In the genomic region with DNA sequence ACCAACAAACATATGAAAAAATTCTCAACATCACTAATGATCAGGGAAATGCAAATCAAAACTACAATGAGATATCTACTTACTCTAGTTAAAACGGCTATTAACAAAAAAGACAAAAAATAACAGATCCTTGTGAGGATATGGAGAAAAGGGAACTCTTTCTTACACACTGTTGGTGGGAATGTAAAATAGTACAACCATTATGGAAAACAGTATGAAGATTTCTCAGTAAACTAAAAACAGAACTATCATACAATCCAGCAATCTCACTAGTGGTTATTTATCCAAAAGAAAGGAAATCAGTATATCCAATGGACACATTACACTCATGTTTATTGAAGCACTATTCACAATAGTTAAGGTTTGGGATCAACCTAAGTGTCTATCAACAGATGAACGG, we compare ENCODE assay signal across 32 cellular contexts. TPM values are rescaled to one million over a fixed set of nuclear protein-coding genes. Genes with fewer than 3 reads are reported as not detected.
"Had no signal": no experiment of that assay in that cellular context is flagged by ENCODE, and none has a peak within 500 bp of the region (broad histone marks: within the 10 kb centered on the region; RNA-seq: fewer than 3 reads in every experiment).

No MANE protein-coding gene starts in this region.

- FAIRE-seq: urothelium cell line had no signal

- H3K9me3 ChIP-seq: suprapubic skin, testis, thoracic aorta, thyroid gland, transverse colon, upper lobe of left lung, upper lobe of right lung, uterus, vagina had no signal

- H3K4me3 ChIP-seq: stomach, suprapubic skin, testis, thoracic aorta, thyroid gland, tibial artery, tibial nerve, transverse colon, upper lobe of left lung, upper lobe of right lung, uterus, vagina had no signal

- H3K4me1 ChIP-seq: stomach, suprapubic skin, testis, thyroid gland, tibial artery, tibial nerve, transverse colon, upper lobe of left lung, upper lobe of right lung, uterus, vagina had no signal

- H3K27ac ChIP-seq: stomach, suprapubic skin, testis, thoracic aorta, thyroid gland, tibial artery, tibial nerve, transverse colon, upper lobe of left lung, upper lobe of right lung, uterus, vagina had no signal

- ATAC-seq: stimulated activated effector memory CD8-positive, alpha-beta T cell treated with anti-CD3 and anti-CD28 coated beads, Interleukin-12 subunit alpha, Interleukin-12 subunit beta, amount 100 ng/mL, for 72 hours; stimulated activated memory B cell treated with anti-CD40 and anti-IgM and Interleukin-4, amounts not matched to agents 10 μg/mL and 1 μg/mL and 100 μg/mL, for 72 hours; stimulated activated naive B cell treated with anti-CD40 and anti-IgM and Interleukin-4, amounts not matched to agents 10 μg/mL and 1 μg/mL and 100 μg/mL, for 72 hours; stimulated activated naive CD8-positive, alpha-beta T cell treated with anti-CD3 and anti-CD28 coated beads, Interleukin-15, amount 100 ng/mL, for 72 hours; stimulated activated naive CD8-positive, alpha-beta T cell treated with anti-CD3 and anti-CD28 coated beads, Interleukin-15, Interleukin-2, amounts not matched to agents 100 U/mL and 50 U/mL, for 24 hours; upper lobe of right lung had no signal

- H3K27me3 ChIP-seq: stomach, suprapubic skin, testis, thyroid gland, tibial artery, tibial nerve, transverse colon, upper lobe of left lung, upper lobe of right lung, uterus, vagina had no signal

- DNase-seq: stimulated activated CD4-positive, alpha-beta T cell treated with anti-CD3 and anti-CD28 coated beads, Interleukin-2, amount 100 ng/mL, for 48 hours; stimulated activated CD4-positive, alpha-beta T cell treated with anti-CD3 and anti-CD28 coated beads, Interleukin-4, amount 100 ng/mL, for 1 hour; stimulated activated CD4-positive, alpha-beta T cell treated with anti-CD3 and anti-CD28 coated beads, Interleukin-4, amount 100 ng/mL, for 24 hours; stimulated activated CD4-positive, alpha-beta T cell treated with anti-CD3 and anti-CD28 coated beads, Interleukin-4, amount 100 ng/mL, for 4 hours; stimulated activated CD8-positive, alpha-beta memory T cell treated with anti-CD3 and anti-CD28 coated beads, Interleukin-4, amount 100 ng/mL, for 48 hours; stimulated activated naive B cell treated with anti-CD40 and anti-IgM and Interleukin-4, amounts not matched to agents 10 μg/mL and 1 μg/mL and 100 μg/mL, for 72 hours; stimulated activated naive CD4-positive, alpha-beta T cell; stimulated activated naive CD4-positive, alpha-beta T cell treated with Interleukin-2 at 50 U/mL for 16 hours; stimulated activated naive CD8-positive, alpha-beta T cell treated with anti-CD3 and anti-CD28 coated beads, Interleukin-15, amount 100 ng/mL, for 72 hours; stimulated activated naive CD8-positive, alpha-beta T cell treated with anti-CD3 and anti-CD28 coated beads, Interleukin-15, Interleukin-2, amounts not matched to agents 100 U/mL and 50 U/mL, for 24 hours; stomach; substantia nigra; testis; thyroid gland; tibial artery; transverse colon; trophoblast cell; upper lobe of left lung; upper lobe of right lung; uterus had no signal

- H3K36me3 ChIP-seq: stomach, suprapubic skin, thoracic aorta, thyroid gland, tibial artery, tibial nerve, transverse colon, upper lobe of left lung, upper lobe of right lung, uterus, vagina had no signal

RNA-seq across cellular contexts. Expression of a gene that starts 3.9 kb away (rescaled TPM):
- total RNA-seq: subcutaneous adipose tissue, thoracic aorta, tibial nerve, transverse colon, upper lobe of right lung, ureter, vagina had no signal
- polyA plus RNA-seq: stomach had no signal

RNA-seq across cellular contexts. Expression of a gene that starts 11.3 kb away (rescaled TPM):
- total RNA-seq: subcutaneous adipose tissue, suprapubic skin, testis, thoracic aorta, thyroid gland, tibial nerve, transverse colon, ureter, vagina had no signal
- polyA plus RNA-seq: urinary bladder had no signal

RNA-seq across cellular contexts. Expression of a gene that starts 16.2 kb away (rescaled TPM):
- total RNA-seq: subcutaneous adipose tissue, suprapubic skin, testis, thoracic aorta, thyroid gland, tibial nerve, transverse colon, upper lobe of right lung, ureter, vagina had no signal
- polyA plus RNA-seq: stomach, urinary bladder had no signal

RNA-seq across cellular contexts. Expression of a gene that starts 31.5 kb away (rescaled TPM):
- total RNA-seq: suprapubic skin, temporal lobe, testis, thoracic aorta, transverse colon, upper lobe of right lung, urinary bladder, vagina had no signal
- polyA plus RNA-seq: urinary bladder had no signal

RNA-seq across cellular contexts. Expression of a gene that starts 35.9 kb away (rescaled TPM):
- total RNA-seq: stomach, subcutaneous adipose tissue, suprapubic skin, temporal lobe, thoracic aorta, thyroid gland, transverse colon, upper lobe of right lung, vagina had no signal
- polyA plus RNA-seq: stomach, thymus, urinary bladder had no signal
